ENCODE assay signal across 17 cellular contexts in the genomic region with DNA sequence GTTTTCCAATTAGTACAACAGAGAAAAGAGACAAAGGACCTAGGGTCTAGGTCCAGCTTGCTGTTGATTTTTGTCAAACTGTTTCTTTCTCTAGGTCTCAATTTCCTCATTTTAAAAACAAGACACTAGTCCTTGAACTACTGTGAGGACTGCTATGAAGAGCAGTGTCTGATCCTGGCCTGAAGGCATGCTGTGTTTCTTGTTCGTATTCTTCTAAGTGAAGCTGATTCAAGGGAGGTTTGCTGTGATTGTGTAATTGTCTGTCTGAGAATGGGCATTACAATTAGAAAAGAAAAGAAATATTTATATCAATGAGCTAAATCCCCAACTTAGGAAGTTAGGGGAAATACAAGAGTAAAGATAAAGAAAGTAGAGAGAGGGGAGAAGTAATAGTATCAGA.
A peak's percentile ranks its signal among the peaks of the same experiment; 100 is the strongest.
DNase-seq lines count a peak whose midpoint lies in the region; ATAC-seq, FAIRE-seq and TF ChIP-seq lines count a peak whose summit lies in the region.
"Had no signal": no experiment of that assay in that cellular context is flagged by ENCODE, and none has a peak within 500 bp of the region (broad histone marks: within the 10 kb centered on the region; RNA-seq: fewer than 3 reads in every experiment).

No MANE protein-coding gene starts in this region.

- no peak overlapping the region for H3K4me3 Mint-ChIP-seq in Calu3 (ENCODE audit: low read depth, unreplicated experiment)

- DNase-seq in Calu3 (no peak), choroid plexus epithelial cell (ENCODE audit: low read depth) (peak; percentile 35), pons (ENCODE audit: low spot score) (peak; percentile 3), hypothalamus (lab: John Stamatoyannopoulos, UW) (no peak), pancreas (no peak), GDM1 (lab: John Stamatoyannopoulos, UW) (no peak)
- DNase-seq: AML-193, DMS79 treated with DMSO at 0.1 percent for 48 hours, NCI-H1048, NCI-H1436, NCI-H1930, NCI-H524, SIG-M5 had no signal

- 88 to 90% methylated on average over 1 of the region's 1 CpG for WGBS in pancreas, 2 donors

- peak overlapping the region; percentile 91 for H3K27ac ChIP-seq in KMS-11
- H3K27ac ChIP-seq in pancreas, result no peak overlapping the region
- H3K27ac ChIP-seq: C4-2B, RWPE1 had no signal

- H3K4me2 ChIP-seq in KMS-11, result peak overlapping the region; percentile 91

- H3K27me3 Mint-ChIP-seq in Calu3 (ENCODE audit: unreplicated experiment), result no peaks in the 10 kb centered on the region

- no peaks in the 10 kb centered on the region for H3K79me2 ChIP-seq in KMS-11 (ENCODE audit: insufficient read depth, low read depth)

- BruUV-seq in Calu3 (replicated peaks; lab: Mats Ljungman, UMichigan), result no TSS peak

- TF ChIP-seq CTCF in Calu3 (IDR thresholded peaks at IDR 0.05; ENCODE audit: unreplicated experiment) (no peak), KMS-11 (conservative IDR thresholded peaks at IDR 0.05; ENCODE audit: low read depth, low read length) (no peak), choroid plexus epithelial cell (conservative IDR thresholded peaks at IDR 0.05; ENCODE audit: low read depth, low read length) (no peak), pancreas (IDR thresholded peaks at IDR 0.05) (no peak)

- CTCF ChIA-PET in Calu3 (lab: Charles Lee), result no interaction called here

- H3K36me3 ChIP-seq in KMS-11 (ENCODE audit: insufficient read depth) (no peaks in the 10 kb centered on the region), pancreas (no peaks in the 10 kb centered on the region)

- peak overlapping the region; percentile 53 for H3K27ac Mint-ChIP-seq in Calu3 (ENCODE audit: unreplicated experiment)

- H3K4me3 ChIP-seq in KMS-11 (IDR thresholded peaks at IDR 0.05; ENCODE audit: insufficient read depth, low read depth, low read length) (no peak overlapping the region), choroid plexus epithelial cell (ENCODE audit: low read depth, low read length) (no peak overlapping the region), pancreas (no peak overlapping the region)

- H3K9me3 ChIP-seq in pancreas, result no peaks in the 10 kb centered on the region

- peaks cover 19% of the 10 kb centered on the region for H3K36me3 Mint-ChIP-seq in Calu3 (ENCODE audit: insufficient read depth, unreplicated experiment)

- H4K20me1 ChIP-seq in KMS-11 (ENCODE audit: insufficient read depth), result no peaks in the 10 kb centered on the region

- intact Hi-C loops in Calu3 (cut with micrococcal nuclease; ENCODE audit: unreplicated experiment) (loop anchor here (5.0 kb wide), 1 partner anchor 159 kb away; no protein-coding TSS in a partner anchor), pancreas (cut with DNase I) (no loop called here)

- no peak overlapping the region for H3K9ac ChIP-seq in KMS-11

- H3K4me1 ChIP-seq in KMS-11 (ENCODE audit: low read depth, poor library complexity, severe bottlenecking) (peaks cover 64% of the 10 kb centered on the region), pancreas (no peaks in the 10 kb centered on the region)

- ATAC-seq in pancreas, result no peak

- H3K27me3 ChIP-seq in KMS-11 (ENCODE audit: insufficient read depth, low read depth), result no peaks in the 10 kb centered on the region
- no peaks in the 10 kb centered on the region for H3K27me3 ChIP-seq in pancreas

- H3K9me3 Mint-ChIP-seq in Calu3 (ENCODE audit: low read depth, unreplicated experiment), result no peaks in the 10 kb centered on the region

- no peak for FAIRE-seq in pancreas (lab: Jason Lieb, UNC)
- FAIRE-seq: H54 had no signal

- peaks cover 49% of the 10 kb centered on the region for H3K4me1 Mint-ChIP-seq in Calu3 (ENCODE audit: low read depth, unreplicated experiment)

- H2AFZ ChIP-seq in KMS-11 (ENCODE audit: low read depth), result no peak overlapping the region

Comparison
In these comparisons a context has a peak if more than half of its experiments do, and no peak if none do; other contexts are left out.
1. DNase-seq: peak in choroid plexus epithelial cell (single experiment) and pons (single experiment); none in Calu3 (single experiment), hypothalamus (0 of 51), pancreas (0 of 6) and GDM1 (single experiment).